In genomic region chr1:245440933-245441332, GRCh38 we compare ENCODE assay signal across 15 cellular contexts.
DNase-seq lines count a peak whose midpoint lies in the region; ATAC-seq and TF ChIP-seq lines count a peak whose summit lies in the region.
"Had no signal": no experiment of that assay in that cellular context is flagged by ENCODE, and none has a peak within 500 bp of the region (broad histone marks: within the 10 kb centered on the region; RNA-seq: fewer than 3 reads in every experiment).

No MANE protein-coding gene starts in this region.

- H3K27ac ChIP-seq in cardiac muscle cell (peak overlapping the region; percentile 66), heart left ventricle (no peak overlapping the region), mesenchymal stem cell (ENCODE audit: low read length, poor library complexity, severe bottlenecking) (no peak overlapping the region), PC-9 (no peak overlapping the region)
- H3K27ac ChIP-seq: C4-2B had no signal

- no peak for ATAC-seq in heart left ventricle
- ATAC-seq in HG02885 (IDR thresholded peaks at IDR 0.05; ENCODE audit: poor library complexity, unreplicated experiment) = no peak
- ATAC-seq in HG03520 (IDR thresholded peaks at IDR 0.05; ENCODE audit: unreplicated experiment) = no peak
- ATAC-seq: GM23338 had no signal

- H3K9me3 ChIP-seq in cardiac muscle cell (ENCODE audit: low read depth) (no peaks in the 10 kb centered on the region), heart left ventricle (peaks cover 0 to 2% (median 0%) of the 10 kb centered on the region in 12 donors), mesenchymal stem cell (ENCODE audit: control insufficient read depth, low read length) (peaks cover 2% of the 10 kb centered on the region), PC-9 (ENCODE audit: insufficient read depth, low read depth) (no peaks in the 10 kb centered on the region)
- H3K9me3 ChIP-seq: BE2C had no signal

- intact Hi-C loops in heart left ventricle (cut with DNase I) (no loop called here), PC-9 (cut with micrococcal nuclease; ENCODE audit: unreplicated experiment) (no loop called here)

- H3K79me2 ChIP-seq in PC-9 (ENCODE audit: low read depth) = no peaks in the 10 kb centered on the region

- no peaks in the 10 kb centered on the region for H3K9me2 ChIP-seq in PC-9 (ENCODE audit: insufficient read depth)

- H3K4ac ChIP-seq in mesenchymal stem cell (ENCODE audit: low read depth in 1 of 2, low read length in 2 of 2) = peak overlapping the region in 1 of 2 experiments; percentile 51

- H3K9ac ChIP-seq in mesenchymal stem cell (ENCODE audit: low read length) = no peak overlapping the region

- no peak overlapping the region for H2BK120ac ChIP-seq in mesenchymal stem cell (ENCODE audit: low read depth, low read length)

- H3K27me3 ChIP-seq in cardiac muscle cell = no peaks in the 10 kb centered on the region
- H3K27me3 ChIP-seq in heart left ventricle = peaks cover 0 to 13% (median 0%) of the 10 kb centered on the region in 9 donors
- peaks cover 15 to 21% of the 10 kb centered on the region in 2 experiments for H3K27me3 ChIP-seq in mesenchymal stem cell (ENCODE audit: control insufficient read depth in 1 of 2, insufficient read depth in 1 of 2, low read length in 2 of 2)
- peaks cover 73% of the 10 kb centered on the region for H3K27me3 ChIP-seq in PC-9 (ENCODE audit: insufficient read depth, low read depth)
- H3K27me3 ChIP-seq: BE2C had no signal

- H3F3A ChIP-seq in PC-9 (ENCODE audit: insufficient read depth, low read depth) = no peaks in the 10 kb centered on the region

- POLR2A ChIA-PET in PC-9 (lab: Charles Lee; ENCODE audit: unreplicated experiment) = no interaction called here

- no peak for TF ChIP-seq CTCF in cardiac muscle cell (IDR thresholded peaks at IDR 0.05; ENCODE audit: low read depth, low read length)
- TF ChIP-seq CTCF in heart left ventricle (IDR thresholded peaks at IDR 0.05) = no peak
- TF ChIP-seq CTCF in PC-9 (conservative IDR thresholded peaks at IDR 0.05) = no peak

- H3K36me3 ChIP-seq in cardiac muscle cell (no peaks in the 10 kb centered on the region), heart left ventricle (no peaks in the 10 kb centered on the region), mesenchymal stem cell (ENCODE audit: control insufficient read depth in 1 of 2, insufficient read depth in 2 of 2, low read depth in 1 of 2, low read length in 2 of 2) (no peaks in the 10 kb centered on the region), PC-9 (ENCODE audit: low read depth) (no peaks in the 10 kb centered on the region)

- WGBS in heart left ventricle, 4 donors = 49 to 72% (median 55%) methylated on average over 7 of the region's 7 CpGs
- 68% methylated on average over 7 of the region's 7 CpGs for WGBS in mesenchymal stem cell

- H4K8ac ChIP-seq in mesenchymal stem cell (ENCODE audit: low read length) = peak overlapping the region; percentile 49

- no peaks in the 10 kb centered on the region for H4K20me1 ChIP-seq in PC-9 (ENCODE audit: insufficient read depth)

- H2BK12ac ChIP-seq in mesenchymal stem cell (ENCODE audit: low read length in 2 of 2) = peak overlapping the region in 1 of 2 experiments; percentile 32

- H3K79me1 ChIP-seq in mesenchymal stem cell (replicated peaks; ENCODE audit: low read length, poor library complexity, severe bottlenecking) = no peaks in the 10 kb centered on the region

- H3K14ac ChIP-seq in mesenchymal stem cell (ENCODE audit: low read length in 2 of 2) = no peak overlapping the region

- H3K4me1 ChIP-seq in cardiac muscle cell (ENCODE audit: low read depth) (peaks cover 31% of the 10 kb centered on the region), heart left ventricle (peaks cover 0 to 3% (median 0%) of the 10 kb centered on the region in 12 donors), mesenchymal stem cell (ENCODE audit: control insufficient read depth, insufficient read depth, low read depth, low read length) (no peaks in the 10 kb centered on the region), PC-9 (replicated peaks; ENCODE audit: insufficient read depth) (no peaks in the 10 kb centered on the region)

- H2AK5ac ChIP-seq in mesenchymal stem cell (ENCODE audit: low read length, severe bottlenecking) = no peak overlapping the region

- CTCF ChIA-PET in PC-9 (lab: Charles Lee) = no interaction called here

- no peak overlapping the region for H2BK5ac ChIP-seq in mesenchymal stem cell (ENCODE audit: low read depth, low read length, poor library complexity, severe bottlenecking)

- no peak for DNase-seq in cardiac muscle cell (ENCODE audit: low read depth in 1 of 2, low spot score in 1 of 2)
- no peak for DNase-seq in heart left ventricle
- DNase-seq in NCI-H69 (lab: John Stamatoyannopoulos, UW) = peak; percentile 78
- no peak for DNase-seq in mesenchymal stem cell
- no peak for DNase-seq in PC-9
- DNase-seq: CD4-positive, alpha-beta memory T cell; DND-41; GF-D8; H7; IMR-90 had no signal

- H3K4me2 ChIP-seq in mesenchymal stem cell (ENCODE audit: low read length, poor library complexity, severe bottlenecking) (no peak overlapping the region), PC-9 (no peak overlapping the region)
- H3K4me2 ChIP-seq: GM23338 had no signal

- no peak overlapping the region for H3K4me3 ChIP-seq in cardiac muscle cell
- no peak overlapping the region for H3K4me3 ChIP-seq in heart left ventricle
- H3K4me3 ChIP-seq in mesenchymal stem cell (ENCODE audit: insufficient read depth in 1 of 2, low read depth in 1 of 2, low read length in 2 of 2) = no peak overlapping the region
- H3K4me3 ChIP-seq in PC-9 = no peak overlapping the region
- H3K4me3 ChIP-seq: GM23338 had no signal

- peak overlapping the region; percentile 52 for H2BK15ac ChIP-seq in mesenchymal stem cell (ENCODE audit: low read depth, poor library complexity, severe bottlenecking)

- H4K91ac ChIP-seq in mesenchymal stem cell (ENCODE audit: low read length) = peak overlapping the region; percentile 39

- no peak overlapping the region for H3K18ac ChIP-seq in mesenchymal stem cell (ENCODE audit: low read depth in 1 of 2, low read length in 2 of 2)

- H2AFZ ChIP-seq in mesenchymal stem cell (ENCODE audit: low read depth, low read length) (peak overlapping the region; percentile 29), PC-9 (no peak overlapping the region)

- no peak for TF ChIP-seq POLR2A in heart left ventricle (IDR thresholded peaks at IDR 0.05)

- peak overlapping the region in 1 of 2 experiments; percentile 31 for H3K23ac ChIP-seq in mesenchymal stem cell (ENCODE audit: low read length in 2 of 2)

- no TSS peak for BruUV-seq in PC-9 (replicated peaks; lab: Mats Ljungman, UMichigan)
